9 cellular contexts compared by ENCODE assay signal in the genomic region with DNA sequence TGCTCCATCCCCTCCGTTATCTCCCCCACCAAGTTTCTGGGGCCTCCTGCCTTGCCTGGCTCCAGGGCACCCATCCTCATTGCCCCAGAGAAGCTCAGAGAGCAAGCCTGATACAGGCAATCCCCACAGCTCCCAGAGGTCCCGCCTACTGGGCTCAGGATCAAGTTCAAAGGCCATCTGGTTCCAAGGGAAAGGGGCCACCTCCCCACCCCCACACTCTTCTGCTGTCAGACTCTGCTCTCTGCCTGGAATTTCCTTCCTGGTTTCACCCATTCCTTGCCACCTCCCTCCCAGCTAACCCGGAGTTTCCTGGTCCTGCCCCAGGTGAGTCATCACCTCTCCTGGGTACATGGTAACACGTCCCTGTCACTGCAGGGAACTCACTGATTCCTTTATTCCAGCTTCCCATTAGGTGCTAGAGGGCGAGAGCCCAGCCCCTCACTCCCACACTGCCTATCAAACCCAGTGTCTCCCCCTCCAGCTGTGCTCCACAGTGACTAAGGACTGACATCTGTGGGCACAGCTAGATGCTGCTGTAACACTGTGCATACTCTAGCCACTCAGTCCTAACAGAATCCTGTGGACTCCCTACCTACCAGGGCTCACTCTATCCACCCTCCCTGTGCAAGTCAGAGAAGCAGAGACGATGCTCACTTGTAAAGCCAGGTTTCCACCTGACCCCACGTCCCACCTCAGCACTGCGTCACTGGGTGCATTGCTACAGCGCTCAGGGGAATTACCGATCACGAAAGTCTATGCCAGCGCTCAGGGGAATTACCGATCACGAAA. TPM values are rescaled to one million over a fixed set of nuclear protein-coding genes. Genes with fewer than 3 reads are reported as not detected.
DNase-seq lines count a peak whose midpoint lies in the region; ATAC-seq lines count a peak whose summit lies in the region.
"Had no signal": no experiment of that assay in that cellular context is flagged by ENCODE, and none has a peak within 500 bp of the region (broad histone marks: within the 10 kb centered on the region; RNA-seq: fewer than 3 reads in every experiment).

No MANE protein-coding gene starts in this region.

- no peak overlapping the region for H3K27ac ChIP-seq in naive thymus-derived CD4-positive, alpha-beta T cell (ENCODE audit: low read depth, low read length)

- H3K36me3 Mint-ChIP-seq in naive thymus-derived CD4-positive, alpha-beta T cell: no peaks in the 10 kb centered on the region
- H3K36me3 Mint-ChIP-seq: T-cell had no signal

- POLR2A ChIA-PET in naive thymus-derived CD4-positive, alpha-beta T cell (lab: Charles Lee): no interaction called here

- no peaks in the 10 kb centered on the region for H3K4me1 ChIP-seq in naive thymus-derived CD4-positive, alpha-beta T cell (ENCODE audit: control insufficient read depth in 2 of 2, insufficient read depth in 2 of 2, low read length in 2 of 2)

- CTCF ChIA-PET in naive thymus-derived CD4-positive, alpha-beta T cell (lab: Charles Lee): no interaction called here

- intact Hi-C loops in naive thymus-derived CD4-positive, alpha-beta T cell (cut with micrococcal nuclease): no loop called here

- H3K27me3 ChIP-seq in naive thymus-derived CD4-positive, alpha-beta T cell (ENCODE audit: control insufficient read depth in 2 of 2, insufficient read depth in 2 of 2, low read length in 2 of 2): no peaks in the 10 kb centered on the region

- ATAC-seq in HG03175 (IDR thresholded peaks at IDR 0.05; ENCODE audit: unreplicated experiment) (peak; percentile 48), GM19328 (IDR thresholded peaks at IDR 0.05; ENCODE audit: unreplicated experiment) (no peak), HG02571 (IDR thresholded peaks at IDR 0.05; ENCODE audit: unreplicated experiment) (no peak)
- ATAC-seq in naive thymus-derived CD4-positive, alpha-beta T cell: peak; percentile 48

- peaks cover 0 to under 1% (median 0%) of the 10 kb centered on the region in 7 donors for H3K4me1 Mint-ChIP-seq in naive thymus-derived CD4-positive, alpha-beta T cell

- no peaks in the 10 kb centered on the region for H3K9me3 ChIP-seq in naive thymus-derived CD4-positive, alpha-beta T cell (ENCODE audit: control insufficient read depth in 2 of 3, low read length in 3 of 3)

- peak; percentile 18 for DNase-seq in NCI-H345 (lab: John Stamatoyannopoulos, UW)
- DNase-seq in NCI-H345 treated with DMSO at 0.1 percent for 48 hours (lab: John Stamatoyannopoulos, UW; ENCODE audit: unreplicated experiment): no peak
- DNase-seq in astrocyte of the hippocampus (ENCODE audit: low read depth, low spot score): peak; percentile 53
- peak in 1 of 9 donors; percentile 18 for DNase-seq in naive thymus-derived CD4-positive, alpha-beta T cell
- DNase-seq in GOT3 (lab: John Stamatoyannopoulos, UW): no peak
- DNase-seq: T-cell had no signal

- H3K27me3 Mint-ChIP-seq in naive thymus-derived CD4-positive, alpha-beta T cell: peaks cover 0 to 9% (median 0%) of the 10 kb centered on the region in 5 donors

- no peaks in the 10 kb centered on the region for H3K9me3 Mint-ChIP-seq in naive thymus-derived CD4-positive, alpha-beta T cell
- H3K9me3 Mint-ChIP-seq: T-cell had no signal

- H3K4me3 Mint-ChIP-seq in naive thymus-derived CD4-positive, alpha-beta T cell: no peak overlapping the region
- H3K4me3 Mint-ChIP-seq: T-cell had no signal

- no peak overlapping the region for H3K4me3 ChIP-seq in naive thymus-derived CD4-positive, alpha-beta T cell (ENCODE audit: low read length)

- H3K36me3 ChIP-seq in naive thymus-derived CD4-positive, alpha-beta T cell (ENCODE audit: control insufficient read depth in 2 of 3, insufficient read depth in 3 of 3, low read length in 3 of 3): no peaks in the 10 kb centered on the region

- H3K27ac Mint-ChIP-seq in naive thymus-derived CD4-positive, alpha-beta T cell: peak overlapping the region in 3 of 9 donors; percentile 22 to 43 (median 29)
- H3K27ac Mint-ChIP-seq: T-cell had no signal

RNA-seq across cellular contexts. Expression of a gene that starts 21.8 kb away (rescaled TPM):
- under 1 TPM in 2 of 5 experiments, not detected in 3; 0.27 to 0.40 TPM for total RNA-seq in naive thymus-derived CD4-positive, alpha-beta T cell
- not detected for polyA plus RNA-seq in naive thymus-derived CD4-positive, alpha-beta T cell

RNA-seq across cellular contexts. Expression of a gene that starts 39.4 kb away (rescaled TPM):
- 10 to 100 TPM; 15.1 to 23.2 (median 18.1) TPM for total RNA-seq in naive thymus-derived CD4-positive, alpha-beta T cell
- polyA plus RNA-seq in naive thymus-derived CD4-positive, alpha-beta T cell: 1 to 10 TPM; 4.4 to 7.8 TPM

Comparison
In these comparisons a context has a peak if more than half of its experiments do, and no peak if none do; other contexts are left out.
1. DNase-seq: peak in NCI-H345 (single experiment) and astrocyte of the hippocampus (single experiment); none in NCI-H345 treated with DMSO at 0.1 percent for 48 hours (single experiment) and GOT3 (single experiment).
2. ATAC-seq: peak in HG03175 (single experiment) and naive thymus-derived CD4-positive, alpha-beta T cell (single experiment); none in GM19328 (single experiment) and HG02571 (single experiment).